ENCODE assay signal across 11 cellular contexts in the genomic region with DNA sequence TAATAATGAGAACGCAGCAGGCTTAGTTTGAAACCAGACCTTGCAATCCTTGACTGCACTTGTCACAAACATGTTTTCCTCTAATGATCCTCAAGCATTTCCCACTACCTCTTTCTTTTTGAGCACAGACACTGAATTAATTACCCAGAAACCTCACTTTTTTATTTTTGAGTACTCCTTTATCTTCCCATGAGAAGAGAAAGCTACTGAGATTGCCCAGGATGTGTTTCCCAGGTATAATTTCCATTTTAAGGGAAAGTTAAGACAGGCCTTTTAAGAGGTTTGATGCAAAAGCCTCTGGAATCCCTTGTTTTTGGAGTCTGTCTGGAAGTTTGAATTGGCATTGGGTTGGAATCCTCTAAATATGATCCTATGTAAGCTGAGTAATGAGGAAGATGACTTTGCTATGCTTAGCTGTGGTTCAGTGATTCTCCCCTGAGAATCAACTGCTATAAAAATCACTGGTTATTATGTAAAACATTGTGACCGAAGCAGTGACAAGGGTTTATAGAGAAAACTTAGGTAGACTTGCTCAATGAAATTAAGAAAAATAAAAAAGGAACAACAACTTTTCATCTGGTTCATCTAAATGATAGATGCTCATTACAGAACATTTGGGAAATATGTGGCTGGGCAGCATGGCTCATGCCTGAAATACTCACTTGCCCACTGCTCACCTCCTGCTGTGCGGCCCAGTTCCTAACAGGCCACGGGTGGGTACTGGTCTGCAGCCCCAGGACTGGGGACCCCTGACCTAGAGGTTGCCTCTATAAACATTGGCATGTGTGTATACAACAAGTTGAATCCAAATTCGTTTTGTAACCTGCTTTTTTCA. TPM values are rescaled to one million over a fixed set of nuclear protein-coding genes. Genes with fewer than 3 reads are reported as not detected.
DNase-seq lines count a peak whose midpoint lies in the region; ATAC-seq and TF ChIP-seq lines count a peak whose summit lies in the region.
"Had no signal": no experiment of that assay in that cellular context is flagged by ENCODE, and none has a peak within 500 bp of the region (broad histone marks: within the 10 kb centered on the region; RNA-seq: fewer than 3 reads in every experiment).

No MANE protein-coding gene starts in this region.

- H3K36me3 ChIP-seq in IMR-90 (ENCODE audit: control insufficient read depth, insufficient read depth, low read length) = no peaks in the 10 kb centered on the region
- H3K36me3 ChIP-seq in effector memory CD4-positive, alpha-beta T cell (ENCODE audit: control insufficient read depth, insufficient read depth, low read length) = no peaks in the 10 kb centered on the region

- H2BK15ac ChIP-seq in IMR-90 (ENCODE audit: low read depth, low read length) = no peak overlapping the region

- no peak overlapping the region for H3K27ac ChIP-seq in IMR-90 (ENCODE audit: insufficient read depth, low read length)
- no peak overlapping the region for H3K27ac ChIP-seq in effector memory CD4-positive, alpha-beta T cell (ENCODE audit: insufficient read depth, low read length, poor library complexity, severe bottlenecking)

- H3K9me3 ChIP-seq in IMR-90 (ENCODE audit: control insufficient read depth, insufficient read depth, low read length) = no peaks in the 10 kb centered on the region
- no peaks in the 10 kb centered on the region for H3K9me3 ChIP-seq in effector memory CD4-positive, alpha-beta T cell (ENCODE audit: control insufficient read depth, low read length)

- intact Hi-C loops in IMR-90 (cut with micrococcal nuclease) = no loop called here

- dilution Hi-C loops in IMR-90 (cut with HindIII; ENCODE audit: low sequenced_read_pairs, unreplicated experiment) = no loop called here

- no peak for TF ChIP-seq RAD21 in IMR-90 (IDR thresholded peaks at IDR 0.05; ENCODE audit: low read length)

- H3K4ac ChIP-seq in IMR-90 (ENCODE audit: low read depth, low read length) = no peak overlapping the region

- no peak for TF ChIP-seq POLR2A in IMR-90 (IDR thresholded peaks at IDR 0.05; ENCODE audit: low read depth, low read length)

- H2AFZ ChIP-seq in IMR-90 (replicated peaks; ENCODE audit: low read length, poor library complexity) = no peak overlapping the region

- H3K4me3 ChIP-seq in IMR-90 (ENCODE audit: insufficient read depth, low read depth, low read length) = no peak overlapping the region
- no peak overlapping the region for H3K4me3 ChIP-seq in fibroblast of villous mesenchyme (ENCODE audit: low read depth, low read length)
- no peak overlapping the region for H3K4me3 ChIP-seq in effector memory CD4-positive, alpha-beta T cell (ENCODE audit: insufficient read depth, low read depth, low read length, poor library complexity, severe bottlenecking)

- H3K79me1 ChIP-seq in IMR-90 (ENCODE audit: low read depth in 1 of 2, low read length in 2 of 2) = no peaks in the 10 kb centered on the region

- H3K56ac ChIP-seq in IMR-90 (ENCODE audit: extremely low read depth, insufficient read depth, low read length) = no peak overlapping the region

- no TSS peak for BruUV-seq in IMR-90 (replicated peaks; lab: Mats Ljungman, UMichigan)

- H2BK120ac ChIP-seq in IMR-90 (ENCODE audit: low read depth, low read length) = no peak overlapping the region

- DNase-seq in DMS79 treated with DMSO at 0.1 percent for 48 hours (lab: John Stamatoyannopoulos, UW) (peak; percentile 30), IMR-90 (peak; percentile 22), fibroblast of villous mesenchyme (ENCODE audit: low read depth) (peak; percentile 11), SKM-1 (lab: John Stamatoyannopoulos, UW; ENCODE audit: unreplicated experiment) (no peak)
- DNase-seq in activated CD4-positive, CD25-positive, alpha-beta regulatory T cell treated with anti-CD3 and anti-CD28 coated beads, Interleukin-2, amount 50 U/mL, for 72 hours = no peak
- DNase-seq in effector memory CD4-positive, alpha-beta T cell = no peak
- DNase-seq: activated naive CD4-positive, alpha-beta T cell treated with Interleukin-2 at 50 U/mL for 16 hours; left colon; NCI-H82 had no signal

- no peak overlapping the region for H4K8ac ChIP-seq in IMR-90 (ENCODE audit: low read depth in 2 of 2, low read length in 2 of 2)

- H3K9ac ChIP-seq in IMR-90 (ENCODE audit: low read depth, low read length) = no peak overlapping the region

- POLR2A ChIA-PET in IMR-90 (lab: Charles Lee; ENCODE audit: unreplicated experiment) = no interaction called here

- H3K14ac ChIP-seq in IMR-90 (replicated peaks; ENCODE audit: low read depth, low read length) = no peak overlapping the region

- H3K4me1 ChIP-seq in IMR-90 (ENCODE audit: control insufficient read depth, insufficient read depth, low read length) = no peaks in the 10 kb centered on the region
- H3K4me1 ChIP-seq in effector memory CD4-positive, alpha-beta T cell (ENCODE audit: control insufficient read depth, insufficient read depth, low read length, poor library complexity, severe bottlenecking) = peaks cover 3% of the 10 kb centered on the region

- no peak overlapping the region for H2BK20ac ChIP-seq in IMR-90 (ENCODE audit: low read depth, low read length)

- H3K27me3 ChIP-seq in IMR-90 (ENCODE audit: control insufficient read depth, insufficient read depth, low read length) = peaks cover 3% of the 10 kb centered on the region
- no peaks in the 10 kb centered on the region for H3K27me3 ChIP-seq in effector memory CD4-positive, alpha-beta T cell (replicated peaks; ENCODE audit: control insufficient read depth, insufficient read depth, low read length, poor library complexity, severe bottlenecking)

- H3K18ac ChIP-seq in IMR-90 (ENCODE audit: low read depth, low read length) = no peak overlapping the region

- ATAC-seq in GM19463 (IDR thresholded peaks at IDR 0.05; ENCODE audit: unreplicated experiment) (peak; percentile 48), IMR-90 (ENCODE audit: low read depth) (peak; percentile 73), HG02623 (IDR thresholded peaks at IDR 0.05; ENCODE audit: unreplicated experiment) (no peak)
- ATAC-seq: left colon had no signal

- no peak overlapping the region for H2AK9ac ChIP-seq in IMR-90 (replicated peaks; ENCODE audit: low read depth, low read length, poor library complexity)

- in situ Hi-C loops in IMR-90 (cut with MboI; ENCODE audit: low sequenced_read_pairs) = no loop called here

- no peak overlapping the region for H3K4me2 ChIP-seq in IMR-90 (ENCODE audit: low read depth, low read length)

- no peak overlapping the region for H4K91ac ChIP-seq in IMR-90 (ENCODE audit: insufficient read depth, low read depth, low read length)

- TF ChIP-seq CTCF in IMR-90 (conservative IDR thresholded peaks at IDR 0.05; ENCODE audit: low read depth, low read length) = no peak
- no peak for TF ChIP-seq CTCF in fibroblast of villous mesenchyme (IDR thresholded peaks at IDR 0.05; ENCODE audit: insufficient read depth, low read depth, low read length)

- no peak overlapping the region for H2BK5ac ChIP-seq in IMR-90 (ENCODE audit: low read depth, low read length, poor library complexity, severe bottlenecking)

- H4K20me1 ChIP-seq in IMR-90 (ENCODE audit: insufficient read depth, low read length) = no peaks in the 10 kb centered on the region

- no peak overlapping the region for H3K23ac ChIP-seq in IMR-90 (ENCODE audit: low read depth, low read length)

- no CpG with 5 or more reads among the region's 5 CpGs for WGBS in IMR-90 (ENCODE audit: extremely low coverage in 2 of 2, insufficient read length in 1 of 2), 2 experiments

- CTCF ChIA-PET in IMR-90 (lab: Yijun Ruan, JAX) = interaction anchor here (0.6 kb wide), 1 partner anchor 88 kb away, joined by 3 read pairs; no protein-coding TSS in a partner anchor

- H2AK5ac ChIP-seq in IMR-90 (ENCODE audit: low read depth, low read length) = no peak overlapping the region

- no peak overlapping the region for H4K5ac ChIP-seq in IMR-90 (ENCODE audit: low read depth, low read length)

- no peaks in the 10 kb centered on the region for H3K9me1 ChIP-seq in IMR-90 (ENCODE audit: insufficient read depth, low read length)

TF ChIP-seq in IMR-90, 13 proteins besides CTCF, POLR2A, EP300 and RAD21 (continues in another document):
- TF ChIP-seq NFE2L2 (IDR thresholded peaks at IDR 0.05; ENCODE audit: low read depth, low read length) = no peak
- no peak for TF ChIP-seq SMC3 (IDR thresholded peaks at IDR 0.05; ENCODE audit: low read depth, low read length)
- TF ChIP-seq MAZ (IDR thresholded peaks at IDR 0.05; ENCODE audit: borderline replicate concordance, low read depth, low read length) = no peak
- TF ChIP-seq FOS (IDR thresholded peaks at IDR 0.05; ENCODE audit: low read depth, low read length) = no peak
- no peak for TF ChIP-seq RFX5 (IDR thresholded peaks at IDR 0.05; ENCODE audit: low read depth, low read length)
- TF ChIP-seq BHLHE40 (IDR thresholded peaks at IDR 0.05; ENCODE audit: low read depth, low read length) = no peak
- no peak for TF ChIP-seq MXI1 (IDR thresholded peaks at IDR 0.05; ENCODE audit: borderline replicate concordance, low read depth, low read length)
- no peak for TF ChIP-seq RCOR1 (IDR thresholded peaks at IDR 0.05; ENCODE audit: insufficient replicate concordance, low read length)
- no peak for TF ChIP-seq CEBPB (IDR thresholded peaks at IDR 0.05; ENCODE audit: low read depth, low read length)
- TF ChIP-seq, protein P1, sequence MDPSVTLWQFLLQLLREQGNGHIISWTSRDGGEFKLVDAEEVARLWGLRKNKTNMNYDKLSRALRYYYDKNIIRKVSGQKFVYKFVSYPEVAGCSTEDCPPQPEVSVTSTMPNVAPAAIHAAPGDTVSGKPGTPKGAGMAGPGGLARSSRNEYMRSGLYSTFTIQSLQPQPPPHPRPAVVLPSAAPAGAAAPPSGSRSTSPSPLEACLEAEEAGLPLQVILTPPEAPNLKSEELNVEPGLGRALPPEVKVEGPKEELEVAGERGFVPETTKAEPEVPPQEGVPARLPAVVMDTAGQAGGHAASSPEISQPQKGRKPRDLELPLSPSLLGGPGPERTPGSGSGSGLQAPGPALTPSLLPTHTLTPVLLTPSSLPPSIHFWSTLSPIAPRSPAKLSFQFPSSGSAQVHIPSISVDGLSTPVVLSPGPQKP (IDR thresholded peaks at IDR 0.05; ENCODE audit: borderline replicate concordance, low read depth, low read length) = no peak
- TF ChIP-seq CHD1 (IDR thresholded peaks at IDR 0.05; ENCODE audit: low read depth, low read length) = no peak
- TF ChIP-seq, protein P2, sequence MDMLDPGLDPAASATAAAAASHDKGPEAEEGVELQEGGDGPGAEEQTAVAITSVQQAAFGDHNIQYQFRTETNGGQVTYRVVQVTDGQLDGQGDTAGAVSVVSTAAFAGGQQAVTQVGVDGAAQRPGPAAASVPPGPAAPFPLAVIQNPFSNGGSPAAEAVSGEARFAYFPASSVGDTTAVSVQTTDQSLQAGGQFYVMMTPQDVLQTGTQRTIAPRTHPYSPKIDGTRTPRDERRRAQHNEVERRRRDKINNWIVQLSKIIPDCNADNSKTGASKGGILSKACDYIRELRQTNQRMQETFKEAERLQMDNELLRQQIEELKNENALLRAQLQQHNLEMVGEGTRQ (IDR thresholded peaks at IDR 0.05; ENCODE audit: low read depth, low read length) = no peak

RNA-seq across cellular contexts. Expression of a gene that starts 10.8 kb away (rescaled TPM):
- under 0.01 TPM in 1 of 2 replicates, not detected in the other for total RNA-seq in IMR-90 (2012; rRNA removed)
- polyA plus RNA-seq in IMR-90 (2012; rRNA removed) = not detected in 2 replicates
- polyA plus RNA-seq in IMR-90 (2012; cell fraction: cytosol; rRNA removed) = not detected in 2 replicates
- not detected in 2 replicates for polyA plus RNA-seq in IMR-90 (2012; cell fraction: nucleus; rRNA removed; ENCODE audit: low replicate concordance)
- under 0.01 TPM in 1 of 2 replicates, not detected in the other for total RNA-seq in fibroblast of villous mesenchyme

Comparison
In these comparisons a context has a peak if more than half of its experiments do, and no peak if none do; other contexts are left out.
1. DNase-seq: peak in DMS79 treated with DMSO at 0.1 percent for 48 hours (single experiment), IMR-90 (single experiment) and fibroblast of villous mesenchyme (single experiment); none in SKM-1 (single experiment), activated CD4-positive, CD25-positive, alpha-beta regulatory T cell treated with anti-CD3 and anti-CD28 coated beads, Interleukin-2, amount 50 U/mL, for 72 hours (single experiment) and effector memory CD4-positive, alpha-beta T cell (0 of 3).